In genomic region chr9:75088646-75089368, GRCh38 we compare ENCODE assay signal across 8 cellular contexts. TPM values are rescaled to one million over a fixed set of nuclear protein-coding genes. Genes with fewer than 3 reads are reported as not detected.
A peak's percentile ranks its signal among the peaks of the same experiment; 100 is the strongest.
DNase-seq lines count a peak whose midpoint lies in the region; FAIRE-seq and TF ChIP-seq lines count a peak whose summit lies in the region.

No MANE protein-coding gene starts in this region.

- peak; percentile 56 for TF ChIP-seq CTCF in choroid plexus epithelial cell (conservative IDR thresholded peaks at IDR 0.05; ENCODE audit: low read depth, low read length)
- peak; percentile 13 for TF ChIP-seq CTCF in kidney (IDR thresholded peaks at IDR 0.05; ENCODE audit: borderline replicate concordance, extremely low read depth, insufficient read depth)

- H3K4me1 Mint-ChIP-seq in T-helper 1 cell treated with Interleukin-12 subunit alpha and Interleukin-12 subunit beta and Interleukin-4 antibody, amounts not matched to agents 30 μg/mL and 1 μg/mL, for 36 hours (ENCODE audit: low read depth): peaks cover 55% of the 10 kb centered on the region

- no peaks in the 10 kb centered on the region for H3K27me3 ChIP-seq in HAP-1 (ENCODE audit: low read depth)
- no peaks in the 10 kb centered on the region for H3K27me3 ChIP-seq in Karpas-422 (ENCODE audit: low read length)

- H3K36me3 ChIP-seq in HAP-1 (replicated peaks) (no peaks in the 10 kb centered on the region), Karpas-422 (ENCODE audit: insufficient read depth, low read length) (no peaks in the 10 kb centered on the region), kidney (ENCODE audit: control insufficient read depth in 1 of 2, insufficient read depth in 2 of 2, low read length in 2 of 2) (no peaks in the 10 kb centered on the region)

- peak; percentile 19 for DNase-seq in activated CD4-positive, alpha-beta T cell treated with anti-CD3 and anti-CD28 coated beads for 48 hours
- no peak for DNase-seq in activated CD4-positive, alpha-beta T cell treated with anti-CD3 and anti-CD28 coated beads for 1 hour
- DNase-seq in HAP-1 (ENCODE audit: low spot score in 2 of 2) (peak; percentile 33 to 66), Karpas-422 (peak; percentile 86), choroid plexus epithelial cell (ENCODE audit: low read depth) (peak; percentile 56), kidney (peak; percentile 83)
- DNase-seq in stimulated activated CD8-positive, alpha-beta memory T cell treated with anti-CD3 and anti-CD28 coated beads, Interleukin-12 subunit alpha, Interleukin-12 subunit beta, amount 100 ng/mL, for 1 hour (ENCODE audit: low read depth): peak; percentile 35

- in situ Hi-C loops in HAP-1 (cut with MboI; ENCODE audit: low sequenced_read_pairs): no loop called here

- intact Hi-C loops in kidney (cut with DNase I): no loop called here

- H2AFZ ChIP-seq in Karpas-422 (ENCODE audit: low read length): peak overlapping the region; percentile 77; the same call in 1 of the 2 replicates

- H3K4me3 ChIP-seq in HAP-1 (peak overlapping the region; percentile 94), Karpas-422 (ENCODE audit: low read length) (peak overlapping the region; percentile 86), choroid plexus epithelial cell (ENCODE audit: low read depth, low read length) (peak overlapping the region; percentile 97), kidney (ENCODE audit: low read length in 2 of 2) (peak overlapping the region; percentile 78 to 88)

- no peak for FAIRE-seq in kidney (lab: Jason Lieb, UNC)

- peak overlapping the region; percentile 98 for H3K4me3 Mint-ChIP-seq in T-helper 1 cell treated with Interleukin-12 subunit alpha and Interleukin-12 subunit beta and Interleukin-4 antibody, amounts not matched to agents 30 μg/mL and 1 μg/mL, for 36 hours

- H3K27ac ChIP-seq in Karpas-422 (ENCODE audit: low read length): peak overlapping the region; percentile 76
- H3K27ac ChIP-seq in kidney (ENCODE audit: low read depth in 2 of 2, low read length in 2 of 2): peak overlapping the region; percentile 89 to 97

- no peaks in the 10 kb centered on the region for H4K20me1 ChIP-seq in Karpas-422 (ENCODE audit: insufficient read depth, low read depth, low read length)

- H3K27me3 Mint-ChIP-seq in T-helper 1 cell treated with Interleukin-12 subunit alpha and Interleukin-12 subunit beta and Interleukin-4 antibody, amounts not matched to agents 30 μg/mL and 1 μg/mL, for 36 hours (ENCODE audit: low read depth): no peaks in the 10 kb centered on the region

- H3K9ac ChIP-seq in Karpas-422 (ENCODE audit: low read length) (peak overlapping the region; percentile 83), kidney (ENCODE audit: low read length in 2 of 2) (peak overlapping the region; percentile 77 to 82)

- H3K4me1 ChIP-seq in HAP-1 (peaks cover 13% of the 10 kb centered on the region), Karpas-422 (ENCODE audit: low read length) (peaks cover 54% of the 10 kb centered on the region), kidney (ENCODE audit: control insufficient read depth in 1 of 2, insufficient read depth in 1 of 2, low read depth in 1 of 2, low read length in 2 of 2) (peaks cover 25 to 29% of the 10 kb centered on the region in 2 donors)

- H3K36me3 Mint-ChIP-seq in T-helper 1 cell treated with Interleukin-12 subunit alpha and Interleukin-12 subunit beta and Interleukin-4 antibody, amounts not matched to agents 30 μg/mL and 1 μg/mL, for 36 hours (ENCODE audit: low read depth): peaks cover 18% of the 10 kb centered on the region

- peaks cover 47% of the 10 kb centered on the region for H3K79me2 ChIP-seq in Karpas-422 (ENCODE audit: low read length)

- H3K4me2 ChIP-seq in Karpas-422 (ENCODE audit: low read depth, low read length, poor library complexity, severe bottlenecking): peak overlapping the region; percentile 83

- H3K9me3 ChIP-seq in HAP-1: no peaks in the 10 kb centered on the region
- no peaks in the 10 kb centered on the region for H3K9me3 ChIP-seq in Karpas-422 (ENCODE audit: low read length)
- no peaks in the 10 kb centered on the region for H3K9me3 ChIP-seq in kidney (ENCODE audit: control insufficient read depth in 1 of 2, low read length in 2 of 2)

- H3K9me2 ChIP-seq in Karpas-422 (replicated peaks; ENCODE audit: insufficient read depth, low read length): no peaks in the 10 kb centered on the region

- H3K9me3 Mint-ChIP-seq in T-helper 1 cell treated with Interleukin-12 subunit alpha and Interleukin-12 subunit beta and Interleukin-4 antibody, amounts not matched to agents 30 μg/mL and 1 μg/mL, for 36 hours: no peaks in the 10 kb centered on the region

- H3K27ac Mint-ChIP-seq in T-helper 1 cell treated with Interleukin-12 subunit alpha and Interleukin-12 subunit beta and Interleukin-4 antibody, amounts not matched to agents 30 μg/mL and 1 μg/mL, for 36 hours: peak overlapping the region; percentile 91

RNA-seq across cellular contexts. Expression of gene OSTF1, which starts 0.5 kb away (rescaled TPM):
- 56.1 and 60.0 TPM in 2 replicates for total RNA-seq in Karpas-422 (2014; rRNA removed; shearing (Covaris generic); ENCODE audit: low replicate concordance)
- total RNA-seq in kidney: 52.7 TPM
- 42.8 TPM for polyA plus RNA-seq in kidney (ENCODE audit: insufficient read depth, low read depth, low replicate concordance)

RNA-seq across cellular contexts. Expression of gene NMRK1, which starts 0.9 kb away (rescaled TPM):
- total RNA-seq in Karpas-422 (2014; rRNA removed; shearing (Covaris generic); ENCODE audit: low replicate concordance): 9.0 and 14.3 TPM in 2 replicates
- total RNA-seq in kidney: 42.3 TPM
- polyA plus RNA-seq in kidney (ENCODE audit: insufficient read depth, low read depth, low replicate concordance): 67.8 TPM
